In genomic region chr5:51566940-51567339, GRCh38 we compare ENCODE assay signal across 23 cellular contexts.
"Had no signal": no experiment of that assay in that cellular context is flagged by ENCODE, and none has a peak within 500 bp of the region (broad histone marks: within the 10 kb centered on the region; RNA-seq: fewer than 3 reads in every experiment).

No MANE protein-coding gene starts in this region.

- DNase-seq: dermis blood vessel endothelial cell; dorsolateral prefrontal cortex; effector CD4-positive, alpha-beta T cell; effector memory CD4-positive, alpha-beta T cell; foreskin melanocyte; gastrocnemius medialis; glutamatergic neuron; head of caudate nucleus; heart right ventricle; hippocampal formation; kidney; kidney glomerular epithelial cell; left cardiac atrium; left lung; left ventricle myocardium superior; lower lobe of right lung; midbrain; naive thymus-derived CD4-positive, alpha-beta T cell had no signal

- H3K27ac Mint-ChIP-seq: naive thymus-derived CD4-positive, alpha-beta T cell had no signal

- FAIRE-seq: colon, endothelial cell of umbilical vein, islet of Langerhans had no signal

- H3K27me3 Mint-ChIP-seq: naive thymus-derived CD4-positive, alpha-beta T cell had no signal

- H3K4me3 ChIP-seq: coronary artery, dorsolateral prefrontal cortex, esophagus muscularis mucosa, gastrocnemius medialis, heart right ventricle, left lung, lower lobe of right lung had no signal

- H3K9me3 ChIP-seq: esophagus muscularis mucosa, gastrocnemius medialis, heart right ventricle, left lung, lower lobe of right lung had no signal

- H3K27ac ChIP-seq: coronary artery, dorsolateral prefrontal cortex, esophagus muscularis mucosa, gastrocnemius medialis, heart right ventricle, left lung, lower lobe of right lung had no signal

- ATAC-seq: gastrocnemius medialis; heart right ventricle; left cardiac atrium; left lung; left ventricle myocardium superior; lower lobe of right lung; naive thymus-derived CD4-positive, alpha-beta T cell had no signal

- H3K4me1 Mint-ChIP-seq: naive thymus-derived CD4-positive, alpha-beta T cell had no signal

- H3K4me3 Mint-ChIP-seq: naive thymus-derived CD4-positive, alpha-beta T cell had no signal

- H3K4me1 ChIP-seq: esophagus muscularis mucosa, gastrocnemius medialis, heart right ventricle, left lung, lower lobe of right lung had no signal

- H3K36me3 ChIP-seq: esophagus muscularis mucosa, gastrocnemius medialis, heart right ventricle, left lung, lower lobe of right lung had no signal

- H3K27me3 ChIP-seq: esophagus muscularis mucosa, gastrocnemius medialis, heart right ventricle, left lung had no signal

- H3K36me3 Mint-ChIP-seq: naive thymus-derived CD4-positive, alpha-beta T cell had no signal
